1 cellular context compared by ENCODE assay signal in the genomic region with DNA sequence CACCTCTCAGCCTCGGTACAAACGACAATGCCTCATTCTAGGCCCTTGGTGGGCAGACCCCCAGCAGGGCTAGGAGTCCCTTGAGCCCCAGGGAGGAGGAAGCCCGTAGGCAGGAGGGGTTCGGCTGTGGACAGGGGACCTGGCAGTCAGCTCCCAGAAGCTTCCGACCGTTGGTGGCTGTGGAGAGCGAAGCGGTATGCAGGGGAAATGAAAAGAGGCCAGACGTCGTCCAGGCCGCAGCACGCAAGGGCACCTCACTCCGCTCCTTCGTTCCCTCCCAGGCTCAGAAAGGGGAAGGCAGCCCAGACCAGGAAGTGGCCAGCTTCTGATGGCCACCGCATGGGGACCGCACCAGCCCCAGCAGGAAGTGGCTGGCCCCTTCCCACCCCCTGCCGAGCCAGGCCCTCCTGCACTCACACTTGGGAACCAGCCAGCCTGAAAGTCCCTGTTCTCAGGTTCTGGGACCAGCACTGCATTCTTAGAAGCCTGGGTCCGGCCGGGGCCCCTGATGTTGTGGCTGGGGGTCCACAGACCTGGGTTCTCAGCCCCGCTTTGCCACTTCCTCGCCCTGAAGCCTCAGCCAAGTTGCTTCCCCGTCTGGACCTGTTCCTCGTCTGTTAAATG.
A peak's percentile ranks its signal among the peaks of the same experiment; 100 is the strongest.
TF ChIP-seq lines count a peak whose summit lies in the region.

No MANE protein-coding gene starts in this region.

TF ChIP-seq in K562, 482 proteins besides CTCF, POLR2A, EP300 and RAD21 (continued from another document):
- TF ChIP-seq, protein P1, sequence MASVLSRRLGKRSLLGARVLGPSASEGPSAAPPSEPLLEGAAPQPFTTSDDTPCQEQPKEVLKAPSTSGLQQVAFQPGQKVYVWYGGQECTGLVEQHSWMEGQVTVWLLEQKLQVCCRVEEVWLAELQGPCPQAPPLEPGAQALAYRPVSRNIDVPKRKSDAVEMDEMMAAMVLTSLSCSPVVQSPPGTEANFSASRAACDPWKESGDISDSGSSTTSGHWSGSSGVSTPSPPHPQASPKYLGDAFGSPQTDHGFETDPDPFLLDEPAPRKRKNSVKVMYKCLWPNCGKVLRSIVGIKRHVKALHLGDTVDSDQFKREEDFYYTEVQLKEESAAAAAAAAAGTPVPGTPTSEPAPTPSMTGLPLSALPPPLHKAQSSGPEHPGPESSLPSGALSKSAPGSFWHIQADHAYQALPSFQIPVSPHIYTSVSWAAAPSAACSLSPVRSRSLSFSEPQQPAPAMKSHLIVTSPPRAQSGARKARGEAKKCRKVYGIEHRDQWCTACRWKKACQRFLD (CRISPR knock-in tag; IDR thresholded peaks at IDR 0.05): 0 out of 2 replicates have a peak, but pooled peaks have one; percentile 37
- TF ChIP-seq, protein P2, sequence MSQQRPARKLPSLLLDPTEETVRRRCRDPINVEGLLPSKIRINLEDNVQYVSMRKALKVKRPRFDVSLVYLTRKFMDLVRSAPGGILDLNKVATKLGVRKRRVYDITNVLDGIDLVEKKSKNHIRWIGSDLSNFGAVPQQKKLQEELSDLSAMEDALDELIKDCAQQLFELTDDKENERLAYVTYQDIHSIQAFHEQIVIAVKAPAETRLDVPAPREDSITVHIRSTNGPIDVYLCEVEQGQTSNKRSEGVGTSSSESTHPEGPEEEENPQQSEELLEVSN (IDR thresholded peaks at IDR 0.05; ENCODE audit: borderline replicate concordance in 1 of 2, extremely low read depth in 1 of 2, insufficient read depth in 1 of 2, insufficient read length in 1 of 2, low read depth in 1 of 2, low read length in 1 of 2, poor library complexity in 1 of 2, severe bottlenecking in 1 of 2): peak in 1 of 2 experiments; percentile 63
- TF ChIP-seq, protein P3, sequence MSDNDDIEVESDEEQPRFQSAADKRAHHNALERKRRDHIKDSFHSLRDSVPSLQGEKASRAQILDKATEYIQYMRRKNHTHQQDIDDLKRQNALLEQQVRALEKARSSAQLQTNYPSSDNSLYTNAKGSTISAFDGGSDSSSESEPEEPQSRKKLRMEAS (CRISPR knock-in tag; IDR thresholded peaks at IDR 0.05): peak; percentile 55
- TF ChIP-seq, protein P4, sequence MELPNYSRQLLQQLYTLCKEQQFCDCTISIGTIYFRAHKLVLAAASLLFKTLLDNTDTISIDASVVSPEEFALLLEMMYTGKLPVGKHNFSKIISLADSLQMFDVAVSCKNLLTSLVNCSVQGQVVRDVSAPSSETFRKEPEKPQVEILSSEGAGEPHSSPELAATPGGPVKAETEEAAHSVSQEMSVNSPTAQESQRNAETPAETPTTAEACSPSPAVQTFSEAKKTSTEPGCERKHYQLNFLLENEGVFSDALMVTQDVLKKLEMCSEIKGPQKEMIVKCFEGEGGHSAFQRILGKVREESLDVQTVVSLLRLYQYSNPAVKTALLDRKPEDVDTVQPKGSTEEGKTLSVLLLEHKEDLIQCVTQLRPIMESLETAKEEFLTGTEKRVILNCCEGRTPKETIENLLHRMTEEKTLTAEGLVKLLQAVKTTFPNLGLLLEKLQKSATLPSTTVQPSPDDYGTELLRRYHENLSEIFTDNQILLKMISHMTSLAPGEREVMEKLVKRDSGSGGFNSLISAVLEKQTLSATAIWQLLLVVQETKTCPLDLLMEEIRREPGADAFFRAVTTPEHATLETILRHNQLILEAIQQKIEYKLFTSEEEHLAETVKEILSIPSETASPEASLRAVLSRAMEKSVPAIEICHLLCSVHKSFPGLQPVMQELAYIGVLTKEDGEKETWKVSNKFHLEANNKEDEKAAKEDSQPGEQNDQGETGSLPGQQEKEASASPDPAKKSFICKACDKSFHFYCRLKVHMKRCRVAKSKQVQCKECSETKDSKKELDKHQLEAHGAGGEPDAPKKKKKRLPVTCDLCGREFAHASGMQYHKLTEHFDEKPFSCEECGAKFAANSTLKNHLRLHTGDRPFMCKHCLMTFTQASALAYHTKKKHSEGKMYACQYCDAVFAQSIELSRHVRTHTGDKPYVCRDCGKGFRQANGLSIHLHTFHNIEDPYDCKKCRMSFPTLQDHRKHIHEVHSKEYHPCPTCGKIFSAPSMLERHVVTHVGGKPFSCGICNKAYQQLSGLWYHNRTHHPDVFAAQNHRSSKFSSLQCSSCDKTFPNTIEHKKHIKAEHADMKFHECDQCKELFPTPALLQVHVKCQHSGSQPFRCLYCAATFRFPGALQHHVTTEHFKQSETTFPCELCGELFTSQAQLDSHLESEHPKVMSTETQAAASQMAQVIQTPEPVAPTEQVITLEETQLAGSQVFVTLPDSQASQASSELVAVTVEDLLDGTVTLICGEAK (IDR thresholded peaks at IDR 0.05): no peak
- TF ChIP-seq, protein P4 (CRISPR knock-in tag; IDR thresholded peaks at IDR 0.05): no peak
- TF ChIP-seq L3MBTL2 (IDR thresholded peaks at IDR 0.05): peak; percentile 77
- TF ChIP-seq, protein P5, sequence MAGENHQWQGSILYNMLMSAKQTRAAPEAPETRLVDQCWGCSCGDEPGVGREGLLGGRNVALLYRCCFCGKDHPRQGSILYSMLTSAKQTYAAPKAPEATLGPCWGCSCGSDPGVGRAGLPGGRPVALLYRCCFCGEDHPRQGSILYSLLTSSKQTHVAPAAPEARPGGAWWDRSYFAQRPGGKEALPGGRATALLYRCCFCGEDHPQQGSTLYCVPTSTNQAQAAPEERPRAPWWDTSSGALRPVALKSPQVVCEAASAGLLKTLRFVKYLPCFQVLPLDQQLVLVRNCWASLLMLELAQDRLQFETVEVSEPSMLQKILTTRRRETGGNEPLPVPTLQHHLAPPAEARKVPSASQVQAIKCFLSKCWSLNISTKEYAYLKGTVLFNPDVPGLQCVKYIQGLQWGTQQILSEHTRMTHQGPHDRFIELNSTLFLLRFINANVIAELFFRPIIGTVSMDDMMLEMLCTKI (IDR thresholded peaks at IDR 0.05; ENCODE audit: partially characterized antibody): no peak
- no peak for TF ChIP-seq POLR2B (IDR thresholded peaks at IDR 0.05; ENCODE audit: low read depth, partially characterized antibody)
- TF ChIP-seq ZNF583 (CRISPR knock-in tag; IDR thresholded peaks at IDR 0.05): no peak
- TF ChIP-seq PTRF (tag; IDR thresholded peaks at IDR 0.05): no peak
- TF ChIP-seq, protein P6, sequence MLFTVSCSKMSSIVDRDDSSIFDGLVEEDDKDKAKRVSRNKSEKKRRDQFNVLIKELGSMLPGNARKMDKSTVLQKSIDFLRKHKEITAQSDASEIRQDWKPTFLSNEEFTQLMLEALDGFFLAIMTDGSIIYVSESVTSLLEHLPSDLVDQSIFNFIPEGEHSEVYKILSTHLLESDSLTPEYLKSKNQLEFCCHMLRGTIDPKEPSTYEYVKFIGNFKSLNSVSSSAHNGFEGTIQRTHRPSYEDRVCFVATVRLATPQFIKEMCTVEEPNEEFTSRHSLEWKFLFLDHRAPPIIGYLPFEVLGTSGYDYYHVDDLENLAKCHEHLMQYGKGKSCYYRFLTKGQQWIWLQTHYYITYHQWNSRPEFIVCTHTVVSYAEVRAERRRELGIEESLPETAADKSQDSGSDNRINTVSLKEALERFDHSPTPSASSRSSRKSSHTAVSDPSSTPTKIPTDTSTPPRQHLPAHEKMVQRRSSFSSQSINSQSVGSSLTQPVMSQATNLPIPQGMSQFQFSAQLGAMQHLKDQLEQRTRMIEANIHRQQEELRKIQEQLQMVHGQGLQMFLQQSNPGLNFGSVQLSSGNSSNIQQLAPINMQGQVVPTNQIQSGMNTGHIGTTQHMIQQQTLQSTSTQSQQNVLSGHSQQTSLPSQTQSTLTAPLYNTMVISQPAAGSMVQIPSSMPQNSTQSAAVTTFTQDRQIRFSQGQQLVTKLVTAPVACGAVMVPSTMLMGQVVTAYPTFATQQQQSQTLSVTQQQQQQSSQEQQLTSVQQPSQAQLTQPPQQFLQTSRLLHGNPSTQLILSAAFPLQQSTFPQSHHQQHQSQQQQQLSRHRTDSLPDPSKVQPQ (CRISPR knock-in tag; IDR thresholded peaks at IDR 0.05; ENCODE audit: borderline replicate concordance): no peak
- TF ChIP-seq, protein P7, sequence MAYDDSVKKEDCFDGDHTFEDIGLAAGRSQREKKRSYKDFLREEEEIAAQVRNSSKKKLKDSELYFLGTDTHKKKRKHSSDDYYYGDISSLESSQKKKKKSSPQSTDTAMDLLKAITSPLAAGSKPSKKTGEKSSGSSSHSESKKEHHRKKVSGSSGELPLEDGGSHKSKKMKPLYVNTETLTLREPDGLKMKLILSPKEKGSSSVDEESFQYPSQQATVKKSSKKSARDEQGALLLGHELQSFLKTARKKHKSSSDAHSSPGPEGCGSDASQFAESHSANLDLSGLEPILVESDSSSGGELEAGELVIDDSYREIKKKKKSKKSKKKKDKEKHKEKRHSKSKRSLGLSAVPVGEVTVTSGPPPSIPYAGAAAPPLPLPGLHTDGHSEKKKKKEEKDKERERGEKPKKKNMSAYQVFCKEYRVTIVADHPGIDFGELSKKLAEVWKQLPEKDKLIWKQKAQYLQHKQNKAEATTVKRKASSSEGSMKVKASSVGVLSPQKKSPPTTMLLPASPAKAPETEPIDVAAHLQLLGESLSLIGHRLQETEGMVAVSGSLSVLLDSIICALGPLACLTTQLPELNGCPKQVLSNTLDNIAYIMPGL (CRISPR knock-in tag; IDR thresholded peaks at IDR 0.05): no peak
- TF ChIP-seq XRCC5 (IDR thresholded peaks at IDR 0.05; ENCODE audit: low read depth, low read length): no peak
- TF ChIP-seq ZNF507 (tag; conservative IDR thresholded peaks at IDR 0.05): no peak
- no peak for TF ChIP-seq CBFA2T2 (conservative IDR thresholded peaks at IDR 0.05)
- TF ChIP-seq OTX1 (CRISPR knock-in tag; IDR thresholded peaks at IDR 0.05): no peak
- TF ChIP-seq NFRKB (IDR thresholded peaks at IDR 0.05; ENCODE audit: low read depth): no peak
- no peak for TF ChIP-seq SIN3B (IDR thresholded peaks at IDR 0.05; ENCODE audit: low read depth)
- peak; percentile 71 for TF ChIP-seq GABPA (tag; conservative IDR thresholded peaks at IDR 0.05; ENCODE audit: low read depth)
- TF ChIP-seq SAFB2 (IDR thresholded peaks at IDR 0.05; ENCODE audit: borderline replicate concordance, low read depth, low read length, severe bottlenecking): no peak
- TF ChIP-seq POLR2G (IDR thresholded peaks at IDR 0.05; ENCODE audit: low read depth, low read length): 0 out of 2 replicates have a peak, but pooled peaks have one; percentile 35
- TF ChIP-seq SPI1 (IDR thresholded peaks at IDR 0.05; ENCODE audit: borderline replicate concordance, low read depth, low read length): peak; percentile 78; the same call in 1 of the 2 replicates
- 0 out of 2 replicates have a peak, but pooled peaks have one; percentile 15 for TF ChIP-seq ZBTB1 (CRISPR knock-in tag; IDR thresholded peaks at IDR 0.05; ENCODE audit: borderline replicate concordance, low read depth)
- 0 out of 2 replicates have a peak, but pooled peaks have one; percentile 49 for TF ChIP-seq ZNF175 (CRISPR knock-in tag; IDR thresholded peaks at IDR 0.05; ENCODE audit: low read depth)
